Comparison of ENCODE assay signal across 1 cellular context in the genomic region with DNA sequence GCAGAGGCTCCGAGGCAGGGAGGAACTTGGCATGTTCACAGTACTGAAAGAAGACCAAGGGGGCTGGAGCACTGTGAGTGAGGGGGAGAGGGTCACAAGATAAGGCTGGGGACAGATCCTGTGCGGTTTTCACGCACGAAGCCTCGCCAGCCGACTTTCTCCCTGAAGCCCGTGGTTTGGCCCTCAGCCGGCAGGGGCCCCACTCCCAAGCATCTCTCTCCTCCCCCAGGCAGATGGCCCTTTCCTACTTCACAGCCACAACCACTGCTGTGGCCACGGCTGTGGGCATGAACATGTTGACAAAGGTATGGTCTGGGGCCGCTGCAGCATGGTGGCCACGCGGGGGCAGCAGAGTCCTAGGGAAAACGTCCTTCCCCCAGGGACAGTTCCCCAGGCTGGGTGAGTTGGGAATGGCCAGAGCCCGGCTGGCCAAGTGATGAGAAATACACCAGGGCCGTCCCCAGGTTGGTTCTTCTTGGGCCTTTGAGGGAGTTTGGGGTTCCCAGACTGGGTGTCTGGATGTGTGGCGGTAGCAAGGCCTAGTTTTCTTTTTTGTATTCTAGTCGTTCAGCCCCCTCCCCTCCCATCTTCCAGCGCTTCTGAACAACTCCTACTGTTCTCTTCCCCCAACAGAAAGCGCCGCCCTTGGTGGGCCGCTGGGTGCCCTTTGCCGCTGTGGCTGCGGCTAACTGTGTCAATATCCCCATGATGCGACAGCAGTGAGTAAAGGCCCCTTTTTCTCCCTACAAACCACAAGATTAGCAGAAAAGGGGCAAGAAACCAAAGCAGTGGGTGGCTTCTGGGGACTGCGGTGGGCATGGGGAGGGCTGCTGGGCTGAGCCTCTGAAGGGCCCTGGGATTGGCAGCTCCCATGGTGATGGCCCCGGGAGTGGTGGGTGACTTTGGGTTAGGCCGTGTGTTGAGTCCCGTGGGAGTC.
TF ChIP-seq lines count a peak whose summit lies in the region.

No MANE protein-coding gene starts in this region.

TF ChIP-seq in HepG2, 621 proteins besides CTCF, POLR2A, EP300 and RAD21 (continues in another document):
- TF ChIP-seq FOXA1 (IDR thresholded peaks at IDR 0.05) (no peak), FOXA1 (CRISPR knock-in tag; IDR thresholded peaks at IDR 0.05) (peak; percentile 96), GTF3A (CRISPR knock-in tag; conservative IDR thresholded peaks at IDR 0.05) (no peak), ZNF280D (CRISPR knock-in tag; IDR thresholded peaks at IDR 0.05) (no peak), ZFAT (CRISPR knock-in tag; conservative IDR thresholded peaks at IDR 0.05) (no peak), ZNF749 (CRISPR knock-in tag; IDR thresholded peaks at IDR 0.05; ENCODE audit: borderline replicate concordance) (no peak), IRF2 (CRISPR knock-in tag; IDR thresholded peaks at IDR 0.05) (peak; percentile 48; the same call in 1 of the 2 replicates), XRCC5 (optimal IDR thresholded peaks at IDR 0.05; ENCODE audit: low read length) (peak; percentile 59), KDM2A (CRISPR knock-in tag; IDR thresholded peaks at IDR 0.05; ENCODE audit: borderline replicate concordance, low read depth) (peak; percentile 70), SMC3 (IDR thresholded peaks at IDR 0.05; ENCODE audit: low read length) (peak; percentile 80), HIC2 (CRISPR knock-in tag; IDR thresholded peaks at IDR 0.05; ENCODE audit: low read depth) (no peak), HOXA7 (CRISPR knock-in tag; IDR thresholded peaks at IDR 0.05) (no peak), ZNF619 (CRISPR knock-in tag; IDR thresholded peaks at IDR 0.05) (0 out of 2 replicates have a peak, but pooled peaks have one; percentile 46), ARID2 (CRISPR knock-in tag; IDR thresholded peaks at IDR 0.05; ENCODE audit: borderline replicate concordance) (no peak), ZNF605 (CRISPR knock-in tag; IDR thresholded peaks at IDR 0.05) (no peak), FOSL2 (CRISPR knock-in tag; IDR thresholded peaks at IDR 0.05) (peak; percentile 38; the same call in 1 of the 2 replicates), FOXO1 (CRISPR knock-in tag; IDR thresholded peaks at IDR 0.05) (peak; percentile 85), ZNF17 (CRISPR knock-in tag; IDR thresholded peaks at IDR 0.05) (no peak), ZNF263 (CRISPR knock-in tag; IDR thresholded peaks at IDR 0.05) (0 out of 2 replicates have a peak, but pooled peaks have one; percentile 23), GLI4 (CRISPR knock-in tag; IDR thresholded peaks at IDR 0.05; ENCODE audit: borderline replicate concordance) (no peak), NFRKB (IDR thresholded peaks at IDR 0.05) (no peak), SALL1 (CRISPR knock-in tag; IDR thresholded peaks at IDR 0.05) (peak; percentile 54; the same call in 1 of the 2 replicates), PATZ1 (CRISPR knock-in tag; IDR thresholded peaks at IDR 0.05) (peak; percentile 54), CC2D1A (CRISPR knock-in tag; IDR thresholded peaks at IDR 0.05) (no peak), PPARG (CRISPR knock-in tag; conservative IDR thresholded peaks at IDR 0.05) (0 out of 2 replicates have a peak, but pooled peaks have one; percentile 13), ZNF790 (CRISPR knock-in tag; IDR thresholded peaks at IDR 0.05; ENCODE audit: borderline replicate concordance) (no peak), HNF4G (IDR thresholded peaks at IDR 0.05; ENCODE audit: borderline replicate concordance, low read depth, low read length) (no peak), HNF4G (CRISPR knock-in tag; IDR thresholded peaks at IDR 0.05; ENCODE audit: borderline replicate concordance, low read depth) (no peak), ZBTB33 (CRISPR knock-in tag; IDR thresholded peaks at IDR 0.05) (peak; percentile 74; the same call in 1 of the 2 replicates), GABPB1 (CRISPR knock-in tag; IDR thresholded peaks at IDR 0.05) (peak; percentile 31; the same call in 1 of the 2 replicates), MXD3 (CRISPR knock-in tag; IDR thresholded peaks at IDR 0.05) (0 out of 2 replicates have a peak, but pooled peaks have one; percentile 64), SP5 (CRISPR knock-in tag; IDR thresholded peaks at IDR 0.05; ENCODE audit: borderline replicate concordance, low read depth) (no peak), ETV5 (CRISPR knock-in tag; IDR thresholded peaks at IDR 0.05; ENCODE audit: borderline replicate concordance) (no peak)
- TF ChIP-seq, protein P1, sequence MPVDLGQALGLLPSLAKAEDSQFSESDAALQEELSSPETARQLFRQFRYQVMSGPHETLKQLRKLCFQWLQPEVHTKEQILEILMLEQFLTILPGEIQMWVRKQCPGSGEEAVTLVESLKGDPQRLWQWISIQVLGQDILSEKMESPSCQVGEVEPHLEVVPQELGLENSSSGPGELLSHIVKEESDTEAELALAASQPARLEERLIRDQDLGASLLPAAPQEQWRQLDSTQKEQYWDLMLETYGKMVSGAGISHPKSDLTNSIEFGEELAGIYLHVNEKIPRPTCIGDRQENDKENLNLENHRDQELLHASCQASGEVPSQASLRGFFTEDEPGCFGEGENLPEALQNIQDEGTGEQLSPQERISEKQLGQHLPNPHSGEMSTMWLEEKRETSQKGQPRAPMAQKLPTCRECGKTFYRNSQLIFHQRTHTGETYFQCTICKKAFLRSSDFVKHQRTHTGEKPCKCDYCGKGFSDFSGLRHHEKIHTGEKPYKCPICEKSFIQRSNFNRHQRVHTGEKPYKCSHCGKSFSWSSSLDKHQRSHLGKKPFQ (CRISPR knock-in tag; IDR thresholded peaks at IDR 0.05; ENCODE audit: insufficient replicate concordance) = no peak
- TF ChIP-seq, protein P2, sequence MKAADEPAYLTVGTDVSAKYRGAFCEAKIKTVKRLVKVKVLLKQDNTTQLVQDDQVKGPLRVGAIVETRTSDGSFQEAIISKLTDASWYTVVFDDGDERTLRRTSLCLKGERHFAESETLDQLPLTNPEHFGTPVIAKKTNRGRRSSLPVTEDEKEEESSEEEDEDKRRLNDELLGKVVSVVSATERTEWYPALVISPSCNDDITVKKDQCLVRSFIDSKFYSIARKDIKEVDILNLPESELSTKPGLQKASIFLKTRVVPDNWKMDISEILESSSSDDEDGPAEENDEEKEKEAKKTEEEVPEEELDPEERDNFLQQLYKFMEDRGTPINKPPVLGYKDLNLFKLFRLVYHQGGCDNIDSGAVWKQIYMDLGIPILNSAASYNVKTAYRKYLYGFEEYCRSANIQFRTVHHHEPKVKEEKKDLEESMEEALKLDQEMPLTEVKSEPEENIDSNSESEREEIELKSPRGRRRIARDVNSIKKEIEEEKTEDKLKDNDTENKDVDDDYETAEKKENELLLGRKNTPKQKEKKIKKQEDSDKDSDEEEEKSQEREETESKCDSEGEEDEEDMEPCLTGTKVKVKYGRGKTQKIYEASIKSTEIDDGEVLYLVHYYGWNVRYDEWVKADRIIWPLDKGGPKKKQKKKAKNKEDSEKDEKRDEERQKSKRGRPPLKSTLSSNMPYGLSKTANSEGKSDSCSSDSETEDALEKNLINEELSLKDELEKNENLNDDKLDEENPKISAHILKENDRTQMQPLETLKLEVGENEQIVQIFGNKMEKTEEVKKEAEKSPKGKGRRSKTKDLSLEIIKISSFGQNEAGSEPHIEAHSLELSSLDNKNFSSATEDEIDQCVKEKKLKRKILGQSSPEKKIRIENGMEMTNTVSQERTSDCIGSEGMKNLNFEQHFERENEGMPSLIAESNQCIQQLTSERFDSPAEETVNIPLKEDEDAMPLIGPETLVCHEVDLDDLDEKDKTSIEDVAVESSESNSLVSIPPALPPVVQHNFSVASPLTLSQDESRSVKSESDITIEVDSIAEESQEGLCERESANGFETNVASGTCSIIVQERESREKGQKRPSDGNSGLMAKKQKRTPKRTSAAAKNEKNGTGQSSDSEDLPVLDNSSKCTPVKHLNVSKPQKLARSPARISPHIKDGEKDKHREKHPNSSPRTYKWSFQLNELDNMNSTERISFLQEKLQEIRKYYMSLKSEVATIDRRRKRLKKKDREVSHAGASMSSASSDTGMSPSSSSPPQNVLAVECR (CRISPR knock-in tag; IDR thresholded peaks at IDR 0.05; ENCODE audit: borderline replicate concordance) = peak; percentile 19; the same call in 1 of the 2 replicates
- TF ChIP-seq, protein P3, sequence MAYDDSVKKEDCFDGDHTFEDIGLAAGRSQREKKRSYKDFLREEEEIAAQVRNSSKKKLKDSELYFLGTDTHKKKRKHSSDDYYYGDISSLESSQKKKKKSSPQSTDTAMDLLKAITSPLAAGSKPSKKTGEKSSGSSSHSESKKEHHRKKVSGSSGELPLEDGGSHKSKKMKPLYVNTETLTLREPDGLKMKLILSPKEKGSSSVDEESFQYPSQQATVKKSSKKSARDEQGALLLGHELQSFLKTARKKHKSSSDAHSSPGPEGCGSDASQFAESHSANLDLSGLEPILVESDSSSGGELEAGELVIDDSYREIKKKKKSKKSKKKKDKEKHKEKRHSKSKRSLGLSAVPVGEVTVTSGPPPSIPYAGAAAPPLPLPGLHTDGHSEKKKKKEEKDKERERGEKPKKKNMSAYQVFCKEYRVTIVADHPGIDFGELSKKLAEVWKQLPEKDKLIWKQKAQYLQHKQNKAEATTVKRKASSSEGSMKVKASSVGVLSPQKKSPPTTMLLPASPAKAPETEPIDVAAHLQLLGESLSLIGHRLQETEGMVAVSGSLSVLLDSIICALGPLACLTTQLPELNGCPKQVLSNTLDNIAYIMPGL (CRISPR knock-in tag; IDR thresholded peaks at IDR 0.05; ENCODE audit: borderline replicate concordance in 1 of 2, low read depth in 1 of 2) = 0 out of 4 replicates have a peak, but pooled peaks of 1 of the 2 experiments have one; percentile 26
